Comparison of ENCODE assay signal across 7 cellular contexts in the genomic region with DNA sequence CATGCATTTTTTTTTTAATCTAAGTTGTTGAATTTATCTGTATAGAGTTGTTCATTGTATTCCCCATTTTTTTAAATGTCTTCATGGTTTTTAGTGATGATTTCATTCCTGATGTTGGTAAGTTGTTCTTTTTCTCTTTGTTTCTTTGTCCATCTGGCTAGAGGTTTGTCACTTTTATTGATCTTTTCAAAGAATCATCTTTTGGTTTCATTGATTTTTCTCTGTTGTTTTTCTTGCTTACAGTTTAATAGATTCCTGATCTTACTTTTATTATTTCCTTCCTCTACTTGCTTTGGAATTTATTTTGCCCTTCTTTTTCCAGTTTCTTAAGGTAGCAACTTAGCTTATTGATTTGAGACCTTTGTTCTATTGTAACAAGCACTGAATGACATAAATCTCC.
"Had no signal": no experiment of that assay in that cellular context is flagged by ENCODE, and none has a peak within 500 bp of the region (broad histone marks: within the 10 kb centered on the region; RNA-seq: fewer than 3 reads in every experiment).

No MANE protein-coding gene starts in this region.

- H3K4me3 Mint-ChIP-seq: H9 had no signal

- FAIRE-seq: K562 had no signal

- H3K4me3 ChIP-seq: K562 had no signal

- DNase-seq: GOT3, H9, HCEC 1CT, IMR-90, KG1 had no signal

- H3K27ac Mint-ChIP-seq: H9 had no signal

- H3K27ac ChIP-seq: HL-60 had no signal

- ATAC-seq: K562 had no signal
